Comparison of ENCODE assay signal across 8 cellular contexts in the genomic region with DNA sequence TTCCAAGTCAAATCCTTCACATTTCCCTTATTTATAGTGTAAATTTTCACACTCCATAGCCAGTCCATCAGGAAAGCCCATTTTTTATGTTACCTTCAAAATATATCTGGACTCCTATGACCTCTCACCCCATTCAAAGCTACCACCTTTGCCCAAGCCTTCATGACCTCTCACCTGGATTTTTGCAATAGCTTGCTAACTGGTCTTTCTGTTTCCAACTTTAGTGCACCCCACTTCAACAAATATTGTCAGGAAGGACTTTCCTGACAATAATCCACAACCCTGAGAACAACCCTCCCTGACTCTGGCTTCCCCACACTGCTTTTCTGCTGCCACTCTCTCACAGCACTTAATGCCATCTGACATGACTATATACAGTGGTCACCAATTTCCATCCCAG. TPM values are rescaled to one million over a fixed set of nuclear protein-coding genes. Genes with fewer than 3 reads are reported as not detected.
"Had no signal": no experiment of that assay in that cellular context is flagged by ENCODE, and none has a peak within 500 bp of the region (broad histone marks: within the 10 kb centered on the region; RNA-seq: fewer than 3 reads in every experiment).

No MANE protein-coding gene starts in this region.

- H3K27ac Mint-ChIP-seq: GM23338, H9, IgD-negative memory B cell had no signal

- H3K4me3 Mint-ChIP-seq: GM23338, H9, IgD-negative memory B cell had no signal

- H3K36me3 Mint-ChIP-seq: IgD-negative memory B cell had no signal

- H3K4me3 ChIP-seq: GM23338 had no signal

- FAIRE-seq: H1, H54, HTR-8/SVneo had no signal

- H3K27me3 Mint-ChIP-seq: IgD-negative memory B cell had no signal

- H2AFZ ChIP-seq: GM23338 had no signal

- DNase-seq: H9, HCEC 1CT had no signal

- ATAC-seq: GM23338 had no signal

- H3K4me1 Mint-ChIP-seq: GM23338, H9, IgD-negative memory B cell had no signal

- H3K4me2 ChIP-seq: GM23338 had no signal

- H3K9me3 Mint-ChIP-seq: GM23338 had no signal

RNA-seq across cellular contexts. Expression of gene ASIC5, which starts 33.4 kb away (rescaled TPM):
- total RNA-seq: GM23338, H1, H9, HT-29 had no signal
- polyA plus RNA-seq: GM23338, H1, IgD-negative memory B cell had no signal
